ENCODE assay signal across 12 cellular contexts in genomic region chr9:6779417-6780241, GRCh38. TPM values are rescaled to one million over a fixed set of nuclear protein-coding genes. Genes with fewer than 3 reads are reported as not detected.
A peak's percentile ranks its signal among the peaks of the same experiment; 100 is the strongest.
DNase-seq lines count a peak whose midpoint lies in the region; ATAC-seq and TF ChIP-seq lines count a peak whose summit lies in the region.
"Had no signal": no experiment of that assay in that cellular context is flagged by ENCODE, and none has a peak within 500 bp of the region (broad histone marks: within the 10 kb centered on the region; RNA-seq: fewer than 3 reads in every experiment).

No MANE protein-coding gene starts in this region.

- no peaks in the 10 kb centered on the region for H3K27me3 Mint-ChIP-seq in H9 (ENCODE audit: low read depth)
- no peaks in the 10 kb centered on the region for H3K27me3 Mint-ChIP-seq in stimulated activated memory B cell treated with anti-CD40 and anti-IgM and Interleukin-4, amounts not matched to agents 10 μg/mL and 1 μg/mL and 100 μg/mL, for 72 hours
- no peaks in the 10 kb centered on the region for H3K27me3 Mint-ChIP-seq in CD4-positive, alpha-beta memory T cell
- H3K27me3 Mint-ChIP-seq: activated naive CD8-positive, alpha-beta T cell treated with anti-CD3 and anti-CD28 coated beads, Interleukin-2, amount 10 ng/mL, durations not matched to agents 7 days and 5 days had no signal

- H3K36me3 Mint-ChIP-seq in H9 (ENCODE audit: insufficient read depth in 1 of 3, low read depth in 3 of 3) = peaks cover 0 to 4% (median 4%) of the 10 kb centered on the region in 3 experiments; a peak in 4 of 7 replicates
- H3K36me3 Mint-ChIP-seq in stimulated activated memory B cell treated with anti-CD40 and anti-IgM and Interleukin-4, amounts not matched to agents 10 μg/mL and 1 μg/mL and 100 μg/mL, for 72 hours = peaks cover 11% of the 10 kb centered on the region
- peaks cover 6 to 17% of the 10 kb centered on the region in 2 donors for H3K36me3 Mint-ChIP-seq in CD4-positive, alpha-beta memory T cell

- CTCF ChIA-PET in CD4-positive, alpha-beta memory T cell (lab: Charles Lee; ENCODE audit: partially characterized antibody) = no interaction called here

- peaks cover 35 to 74% (median 60%) of the 10 kb centered on the region in 10 experiments for H3K4me1 ChIP-seq in BLaER1 treated with 17β-estradiol and CSF1 and Interleukin-3, amounts not matched to agents 10 nM and 100 nM
- H3K4me1 ChIP-seq in H9 (ENCODE audit: insufficient read depth, low read length) = peaks cover 6% of the 10 kb centered on the region
- H3K4me1 ChIP-seq in CD4-positive, alpha-beta memory T cell (ENCODE audit: insufficient read depth, low read length) = peaks cover 60% of the 10 kb centered on the region
- H3K4me1 ChIP-seq: vagina had no signal

- no peak overlapping the region for H2BK5ac ChIP-seq in H9 (ENCODE audit: insufficient read length, low read length)

- H3K4me3 Mint-ChIP-seq in H9 = no peak overlapping the region
- no peak overlapping the region for H3K4me3 Mint-ChIP-seq in stimulated activated memory B cell treated with anti-CD40 and anti-IgM and Interleukin-4, amounts not matched to agents 10 μg/mL and 1 μg/mL and 100 μg/mL, for 72 hours
- peak overlapping the region in 2 of 8 donors; percentile 23 to 53 for H3K4me3 Mint-ChIP-seq in CD4-positive, alpha-beta memory T cell
- H3K4me3 Mint-ChIP-seq: activated naive CD8-positive, alpha-beta T cell treated with anti-CD3 and anti-CD28 coated beads, Interleukin-2, amount 10 ng/mL, durations not matched to agents 7 days and 5 days; nephron progenitor cell had no signal

- H3K79me1 ChIP-seq in H9 (ENCODE audit: insufficient read depth, low read depth, low read length, poor library complexity, severe bottlenecking) = peaks cover 6% of the 10 kb centered on the region

- H3K23ac ChIP-seq in H9 (ENCODE audit: insufficient read length, low read depth, low read length) = no peak overlapping the region

- H3K56ac ChIP-seq in H9 (ENCODE audit: insufficient read length, low read depth, low read length) = no peak overlapping the region

- no peaks in the 10 kb centered on the region for H3K23me2 ChIP-seq in H9 (ENCODE audit: insufficient read length, low read depth, low read length, poor library complexity, severe bottlenecking)

- H3K27me3 ChIP-seq in BLaER1 treated with 17β-estradiol and CSF1 and Interleukin-3, amounts not matched to agents 10 nM and 100 nM = no peaks in the 10 kb centered on the region
- no peaks in the 10 kb centered on the region for H3K27me3 ChIP-seq in H9 (ENCODE audit: insufficient read depth, low read length)
- H3K27me3 ChIP-seq in CD4-positive, alpha-beta memory T cell (ENCODE audit: insufficient read depth, low read length) = no peaks in the 10 kb centered on the region
- H3K27me3 ChIP-seq: vagina had no signal

- no peak overlapping the region for H3K4ac ChIP-seq in H9 (ENCODE audit: low read depth, low read length)

- H3K36me3 ChIP-seq in BLaER1 treated with 17β-estradiol and CSF1 and Interleukin-3, amounts not matched to agents 10 nM and 100 nM = peaks cover 0 to 8% (median 0%) of the 10 kb centered on the region in 11 experiments; a peak in 4 of 22 replicates
- no peaks in the 10 kb centered on the region for H3K36me3 ChIP-seq in CD4-positive, alpha-beta memory T cell (ENCODE audit: insufficient read depth, low read length)
- H3K36me3 ChIP-seq: vagina had no signal

- intact Hi-C loops in CD4-positive, alpha-beta memory T cell (cut with micrococcal nuclease) = no loop called here

- H4K20me1 ChIP-seq in BLaER1 treated with 17β-estradiol and CSF1 and Interleukin-3, amounts not matched to agents 10 nM and 100 nM = peaks cover 0 to 100% (median 17%) of the 10 kb centered on the region in 11 experiments; a peak in 15 of 22 replicates
- H4K20me1 ChIP-seq in H9 (ENCODE audit: control insufficient read depth, insufficient read depth, insufficient read length) = no peaks in the 10 kb centered on the region

- no peak for TF ChIP-seq CTCF in H9 (conservative IDR thresholded peaks at IDR 0.05)

- H3K79me2 ChIP-seq in H9 (ENCODE audit: insufficient read depth, low read length) = peaks cover 6% of the 10 kb centered on the region; the same call in 1 of the 2 replicates

- H3K4me3 ChIP-seq in BLaER1 treated with 17β-estradiol and CSF1 and Interleukin-3, amounts not matched to agents 10 nM and 100 nM = no peak overlapping the region
- H3K4me3 ChIP-seq in CD4-positive, alpha-beta memory T cell (ENCODE audit: low read length in 2 of 2) = no peak overlapping the region
- H3K4me3 ChIP-seq: vagina had no signal

- no peak overlapping the region for H4K8ac ChIP-seq in H9 (replicated peaks; ENCODE audit: insufficient read length, low read depth, low read length)

- no peak overlapping the region for H2AFZ ChIP-seq in H9 (ENCODE audit: low read length)

- H3K9me3 ChIP-seq in BLaER1 treated with 17β-estradiol and CSF1 and Interleukin-3, amounts not matched to agents 10 nM and 100 nM (replicated peaks in 1 of 11) = peaks cover 0 to 15% (median 0%) of the 10 kb centered on the region in 11 experiments; a peak in 3 of 22 replicates
- no peaks in the 10 kb centered on the region for H3K9me3 ChIP-seq in H9 (ENCODE audit: control insufficient read depth, low read depth, low read length)
- no peaks in the 10 kb centered on the region for H3K9me3 ChIP-seq in CD4-positive, alpha-beta memory T cell (ENCODE audit: control insufficient read depth in 1 of 2, low read length in 2 of 2)
- H3K9me3 ChIP-seq: vagina had no signal

- H2BK15ac ChIP-seq in H9 (ENCODE audit: low read depth, low read length) = no peak overlapping the region

- H3K27ac Mint-ChIP-seq in H9 = peak overlapping the region; percentile 81 to 92 (median 91)
- H3K27ac Mint-ChIP-seq in stimulated activated memory B cell treated with anti-CD40 and anti-IgM and Interleukin-4, amounts not matched to agents 10 μg/mL and 1 μg/mL and 100 μg/mL, for 72 hours = no peak overlapping the region
- H3K27ac Mint-ChIP-seq in CD4-positive, alpha-beta memory T cell = no peak overlapping the region
- H3K27ac Mint-ChIP-seq: activated naive CD8-positive, alpha-beta T cell treated with anti-CD3 and anti-CD28 coated beads, Interleukin-2, amount 10 ng/mL, durations not matched to agents 7 days and 5 days; nephron progenitor cell had no signal

- H3K9me3 Mint-ChIP-seq in H9 = no peaks in the 10 kb centered on the region; a peak in 1 of 5 replicates
- no peaks in the 10 kb centered on the region for H3K9me3 Mint-ChIP-seq in stimulated activated memory B cell treated with anti-CD40 and anti-IgM and Interleukin-4, amounts not matched to agents 10 μg/mL and 1 μg/mL and 100 μg/mL, for 72 hours
- H3K9me3 Mint-ChIP-seq in CD4-positive, alpha-beta memory T cell = peaks cover 0 to 2% (median 0%) of the 10 kb centered on the region in 8 donors
- H3K9me3 Mint-ChIP-seq: nephron progenitor cell had no signal

- peaks cover 57 to 65% of the 10 kb centered on the region in 2 experiments for H3K4me1 Mint-ChIP-seq in H9
- H3K4me1 Mint-ChIP-seq in stimulated activated memory B cell treated with anti-CD40 and anti-IgM and Interleukin-4, amounts not matched to agents 10 μg/mL and 1 μg/mL and 100 μg/mL, for 72 hours = peaks cover 84% of the 10 kb centered on the region
- peaks cover 53 to 86% (median 62%) of the 10 kb centered on the region in 4 donors for H3K4me1 Mint-ChIP-seq in CD4-positive, alpha-beta memory T cell

- H3K4me2 ChIP-seq in BLaER1 treated with 17β-estradiol and CSF1 and Interleukin-3, amounts not matched to agents 10 nM and 100 nM = peak overlapping the region in 7 of 11 experiments; percentile 4 to 54 (median 45); a peak in 11 of 22 replicates
- H3K4me2 ChIP-seq in H9 (ENCODE audit: insufficient read depth, insufficient read length, low read length) = no peak overlapping the region

- H4K5ac ChIP-seq in H9 (ENCODE audit: insufficient read length, low read depth, low read length) = no peak overlapping the region

- H3K14ac ChIP-seq in H9 (ENCODE audit: insufficient read depth, low read length) = no peak overlapping the region

- no peak overlapping the region for H3K18ac ChIP-seq in H9 (ENCODE audit: insufficient read length, low read depth, low read length)

- no peak overlapping the region for H2AK5ac ChIP-seq in H9 (ENCODE audit: insufficient read length, low read length)

- no peak overlapping the region for H3T11ph ChIP-seq in H9 (ENCODE audit: low read length)

- 0 out of 22 replicates have a peak overlapping the region, but pooled peaks of 1 of the 11 experiments have one; percentile 24 for H3K27ac ChIP-seq in BLaER1 treated with 17β-estradiol and CSF1 and Interleukin-3, amounts not matched to agents 10 nM and 100 nM
- H3K27ac ChIP-seq in H9 (ENCODE audit: insufficient read length, low read depth, low read length) = no peak overlapping the region
- H3K27ac ChIP-seq in CD4-positive, alpha-beta memory T cell (ENCODE audit: low read depth, low read length) = no peak overlapping the region
- H3K27ac ChIP-seq: vagina had no signal

- no CpG with 5 or more reads among the region's 3 CpGs for WGBS in H9 (ENCODE audit: extremely low coverage, insufficient read length, low lambda C conversion rate)

- POLR2A ChIA-PET in CD4-positive, alpha-beta memory T cell (lab: Charles Lee; ENCODE audit: partially characterized antibody) = interaction anchor here (1.2 kb wide), 1 partner anchor 22 kb away, joined by 4 read pairs; the partner anchor contains the start of gene KDM4C

- no peak overlapping the region for H2BK120ac ChIP-seq in H9 (ENCODE audit: low read depth, low read length, poor library complexity, severe bottlenecking)

- ATAC-seq in stimulated activated memory B cell treated with anti-CD40 and anti-IgM and Interleukin-4, amounts not matched to agents 10 μg/mL and 1 μg/mL and 100 μg/mL, for 72 hours = no peak
- no peak for ATAC-seq in GM18868 (IDR thresholded peaks at IDR 0.05; ENCODE audit: unreplicated experiment)

- H2BK12ac ChIP-seq in H9 (ENCODE audit: insufficient read length, low read depth, low read length) = no peak overlapping the region

- H3K9ac ChIP-seq in BLaER1 treated with 17β-estradiol and CSF1 and Interleukin-3, amounts not matched to agents 10 nM and 100 nM = no peak overlapping the region
- no peak overlapping the region for H3K9ac ChIP-seq in H9 (ENCODE audit: extremely low read depth, insufficient read length, low read length)

- H2BK20ac ChIP-seq in H9 (ENCODE audit: low read depth, low read length, poor library complexity, severe bottlenecking) = no peak overlapping the region

- no peak overlapping the region for H4K91ac ChIP-seq in H9 (ENCODE audit: insufficient read length, low read depth, low read length)

- DNase-seq in H9 (no peak), amniotic epithelial cell (ENCODE audit: low read depth) (peak; percentile 91), islet precursor cell (peak; percentile 54), glomerular visceral epithelial cell (ENCODE audit: extremely low spot score) (no peak)
- DNase-seq in CD4-positive, alpha-beta memory T cell = no peak
- DNase-seq: activated naive CD8-positive, alpha-beta T cell treated with anti-CD3 and anti-CD28 coated beads, Interleukin-2, amount 10 ng/mL, durations not matched to agents 7 days and 5 days; KBM-7; nephron progenitor cell had no signal

RNA-seq across cellular contexts. Expression of gene KDM4C, which starts 21.9 kb away (rescaled TPM):
- 21.0 and 24.0 TPM in 2 replicates for total RNA-seq in H9 (2021)
- 10 to 100 TPM; 80.5 to 90.7 TPM for total RNA-seq in CD4-positive, alpha-beta memory T cell
- 10 to 100 TPM; 36.3 to 37.1 TPM for polyA plus RNA-seq in CD4-positive, alpha-beta memory T cell

Comparison
In these comparisons a context has a peak if more than half of its experiments do, and no peak if none do; other contexts are left out.
1. DNase-seq: peak in amniotic epithelial cell (single experiment) and islet precursor cell (single experiment); none in H9 (single experiment), glomerular visceral epithelial cell (single experiment) and CD4-positive, alpha-beta memory T cell (0 of 5).
2. H3K27ac Mint-ChIP-seq: peak in H9 (3 of 3); none in stimulated activated memory B cell treated with anti-CD40 and anti-IgM and Interleukin-4, amounts not matched to agents 10 μg/mL and 1 μg/mL and 100 μg/mL, for 72 hours (single experiment) and CD4-positive, alpha-beta memory T cell (0 of 7).